ENCODE assay signal across 1 cellular context in genomic region chr10:44301781-44302400, GRCh38.
TF ChIP-seq lines count a peak whose summit lies in the region.

No MANE protein-coding gene starts in this region.

TF ChIP-seq in HEK293, 187 proteins besides CTCF, POLR2A, EP300 and RAD21 (continued from another document):
- TF ChIP-seq, protein P1, sequence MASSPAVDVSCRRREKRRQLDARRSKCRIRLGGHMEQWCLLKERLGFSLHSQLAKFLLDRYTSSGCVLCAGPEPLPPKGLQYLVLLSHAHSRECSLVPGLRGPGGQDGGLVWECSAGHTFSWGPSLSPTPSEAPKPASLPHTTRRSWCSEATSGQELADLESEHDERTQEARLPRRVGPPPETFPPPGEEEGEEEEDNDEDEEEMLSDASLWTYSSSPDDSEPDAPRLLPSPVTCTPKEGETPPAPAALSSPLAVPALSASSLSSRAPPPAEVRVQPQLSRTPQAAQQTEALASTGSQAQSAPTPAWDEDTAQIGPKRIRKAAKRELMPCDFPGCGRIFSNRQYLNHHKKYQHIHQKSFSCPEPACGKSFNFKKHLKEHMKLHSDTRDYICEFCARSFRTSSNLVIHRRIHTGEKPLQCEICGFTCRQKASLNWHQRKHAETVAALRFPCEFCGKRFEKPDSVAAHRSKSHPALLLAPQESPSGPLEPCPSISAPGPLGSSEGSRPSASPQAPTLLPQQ (tag by site-specific recombination; IDR thresholded peaks at IDR 0.05), result no peak
